ENCODE assay signal across 26 cellular contexts in genomic region chr1:220902916-220903315, GRCh38. TPM values are rescaled to one million over a fixed set of nuclear protein-coding genes. Genes with fewer than 3 reads are reported as not detected.
DNase-seq lines count a peak whose midpoint lies in the region; ATAC-seq, FAIRE-seq and TF ChIP-seq lines count a peak whose summit lies in the region.
"Had no signal": no experiment of that assay in that cellular context is flagged by ENCODE, and none has a peak within 500 bp of the region (broad histone marks: within the 10 kb centered on the region; RNA-seq: fewer than 3 reads in every experiment).

No MANE protein-coding gene starts in this region.

- peaks cover 6% of the 10 kb centered on the region for H3F3A ChIP-seq in PC-3 (ENCODE audit: low read length, unreplicated experiment)

- 88% methylated on average over 1 of the region's 1 CpG; no CpG with 5 or more reads in 1 of the 2 experiments for WGBS in H1 (ENCODE audit: extremely low coverage in 1 of 2, insufficient coverage in 1 of 2, insufficient read length in 1 of 2, insufficient replicate concordance in 2 of 2, low coverage in 1 of 2, low lambda C conversion rate in 2 of 2, missing lambda C conversion rate in 1 of 2), 2 experiments

- DNase-seq in EH (ENCODE audit: low read depth) (peak; percentile 48), PC-3 (peak; percentile 19), H1 (ENCODE audit: low read depth in 1 of 2, low spot score in 2 of 2) (no peak), omental fat pad (ENCODE audit: low spot score) (no peak), superior temporal gyrus (ENCODE audit: extremely low spot score) (no peak), LoVo (ENCODE audit: low spot score) (no peak), coronary artery (ENCODE audit: low spot score) (no peak)
- DNase-seq: BE2C; CD8-positive, alpha-beta memory T cell; DMS 273 treated with DMSO at 0.1 percent for 48 hours; DMS79; GF-D8; NCI-H1105 treated with DMSO at 0.1 percent for 48 hours; NCI-H146; NCI-H1930; NCI-H2107; NCI-H446; NCI-H526; SIG-M5; SW 1271 had no signal

- no peak overlapping the region for H2BK12ac ChIP-seq in H1 (ENCODE audit: low read depth, low read length)

- H3K23me2 ChIP-seq in H1 (ENCODE audit: low read depth, low read length), result no peaks in the 10 kb centered on the region

- H3K27ac ChIP-seq in PC-3 (ENCODE audit: low read length), result no peak overlapping the region
- H3K27ac ChIP-seq in H1 (ENCODE audit: low read depth, low read length), result no peak overlapping the region
- no peak overlapping the region for H3K27ac ChIP-seq in coronary artery
- H3K27ac ChIP-seq: KMS-11, SK-N-MC had no signal

- H3K4me3 ChIP-seq in PC-3 (ENCODE audit: low read length), result no peak overlapping the region
- no peak overlapping the region for H3K4me3 ChIP-seq in H1 (ENCODE audit: extremely low read depth in 1 of 4, insufficient read depth in 2 of 4, low read depth in 3 of 4, low read length in 4 of 4)
- no peak overlapping the region for H3K4me3 ChIP-seq in coronary artery
- H3K4me3 ChIP-seq: SK-N-MC had no signal

- H2BK15ac ChIP-seq in H1 (ENCODE audit: low read length), result no peak overlapping the region

- no TSS peak for BruUV-seq in PC-3 (replicated peaks; lab: Mats Ljungman, UMichigan)

- intact Hi-C loops in PC-3 (cut with micrococcal nuclease), result no loop called here

- H4K8ac ChIP-seq in H1 (ENCODE audit: extremely low read depth, insufficient read depth, low read length), result no peak overlapping the region

- TF ChIP-seq CTCF in PC-3 (conservative IDR thresholded peaks at IDR 0.05; ENCODE audit: low read depth, low read length) (no peak), H1 (IDR thresholded peaks at IDR 0.05; ENCODE audit: control extremely low read depth in 1 of 3, insufficient read depth in 1 of 3, low read depth in 1 of 3, low read length in 3 of 3) (no peak), omental fat pad (IDR thresholded peaks at IDR 0.05) (no peak), coronary artery (IDR thresholded peaks at IDR 0.05) (no peak)

- no peak for FAIRE-seq in H1 (lab: Jason Lieb, UNC)
- FAIRE-seq: GM12891, H54 had no signal

- 0 out of 2 replicates have a peak, but pooled peaks cover 5% of the 10 kb centered on the region for H3K9me2 ChIP-seq in PC-3 (replicated peaks; ENCODE audit: low read length)

- no peak overlapping the region for H4K5ac ChIP-seq in H1 (ENCODE audit: insufficient read length, low read depth, low read length)

- TF ChIP-seq RAD21 in H1 (IDR thresholded peaks at IDR 0.05 in 1 of 2, conservative IDR thresholded peaks at IDR 0.05 in 1 of 2; ENCODE audit: low read depth in 2 of 2, low read length in 2 of 2), result no peak

- no peaks in the 10 kb centered on the region for H4K20me1 ChIP-seq in PC-3 (ENCODE audit: low read length)
- H4K20me1 ChIP-seq in H1 (replicated peaks in 1 of 2; ENCODE audit: control insufficient read depth in 1 of 2, insufficient read depth in 2 of 2, low read length in 2 of 2), result no peaks in the 10 kb centered on the region

- no peak overlapping the region for H2BK120ac ChIP-seq in H1 (replicated peaks; ENCODE audit: low read depth, low read length)

- H2BK20ac ChIP-seq in H1 (ENCODE audit: low read length), result no peak overlapping the region

- H3K4me1 ChIP-seq in PC-3 (ENCODE audit: insufficient read depth, low read length) (peaks cover 24% of the 10 kb centered on the region), H1 (replicated peaks in 1 of 4; ENCODE audit: control insufficient read depth in 3 of 4, insufficient read depth in 4 of 4, low read length in 3 of 4) (no peaks in the 10 kb centered on the region)

- H3K14ac ChIP-seq in H1 (ENCODE audit: insufficient read length), result no peak overlapping the region

- H3K79me1 ChIP-seq in H1 (ENCODE audit: low read depth, low read length), result no peaks in the 10 kb centered on the region

- H3K79me2 ChIP-seq in PC-3 (ENCODE audit: low read length), result no peaks in the 10 kb centered on the region
- no peaks in the 10 kb centered on the region for H3K79me2 ChIP-seq in H1 (ENCODE audit: control insufficient read depth in 1 of 2, insufficient read depth in 2 of 2, low read length in 2 of 2)

- H2AFZ ChIP-seq in PC-3 (ENCODE audit: low read length), result no peak overlapping the region
- H2AFZ ChIP-seq in H1 (ENCODE audit: low read length), result no peak overlapping the region

- ATAC-seq in PC-3, result no peak
- ATAC-seq in omental fat pad (ENCODE audit: low FRiP score), result peak; percentile 49
- ATAC-seq in GM19463 (IDR thresholded peaks at IDR 0.05; ENCODE audit: unreplicated experiment), result no peak

- TF ChIP-seq POLR2A in H1 (IDR thresholded peaks at IDR 0.05; ENCODE audit: control extremely low read depth in 1 of 2, low read depth in 2 of 2, low read length in 2 of 2), result no peak

- no peak overlapping the region for H3K23ac ChIP-seq in H1 (ENCODE audit: insufficient read length)

- CTCF ChIA-PET in PC-3 (lab: Charles Lee), result no interaction called here
- CTCF ChIA-PET in H1 (lab: Charles Lee; ENCODE audit: partially characterized antibody), result interaction anchor here (0.5 kb wide), 1 partner anchor 148 kb away, joined by 3 read pairs; no protein-coding TSS in a partner anchor

- H3K4ac ChIP-seq in H1 (replicated peaks; ENCODE audit: insufficient read length, low read depth, low read length), result no peak overlapping the region

- no peak overlapping the region for H3K56ac ChIP-seq in H1 (replicated peaks; ENCODE audit: insufficient read length, low read depth, low read length)

- no peak overlapping the region for H2BK5ac ChIP-seq in H1 (ENCODE audit: low read depth, low read length)

- no peak overlapping the region for H4K91ac ChIP-seq in H1 (replicated peaks; ENCODE audit: insufficient read length, low read length)

- H3K36me3 ChIP-seq in PC-3 (ENCODE audit: low read depth, low read length) (no peaks in the 10 kb centered on the region), H1 (ENCODE audit: control insufficient read depth in 2 of 4, insufficient read depth in 4 of 4, low read length in 3 of 4) (no peaks in the 10 kb centered on the region)
- H3K36me3 ChIP-seq: BE2C had no signal

- H3K18ac ChIP-seq in H1 (ENCODE audit: extremely low read depth, low read length), result no peak overlapping the region

- no peaks in the 10 kb centered on the region for H3K27me3 ChIP-seq in PC-3 (ENCODE audit: low read length)
- H3K27me3 ChIP-seq in H1 (replicated peaks in 1 of 4; ENCODE audit: control insufficient read depth in 3 of 4, extremely low read depth in 1 of 4, insufficient read depth in 3 of 4, low read length in 3 of 4), result 0 out of 7 replicates have a peak, but pooled peaks cover 0 to 2% (median 0%) of the 10 kb centered on the region in 4 experiments
- H3K27me3 ChIP-seq: BE2C had no signal

- H3K9me3 ChIP-seq in PC-3 (ENCODE audit: low read length) (no peaks in the 10 kb centered on the region), H1 (ENCODE audit: insufficient read depth in 2 of 2, low read depth in 1 of 2, low read length in 1 of 2) (no peaks in the 10 kb centered on the region)
- H3K9me3 ChIP-seq: BE2C had no signal

- no peak overlapping the region for H3K9ac ChIP-seq in PC-3 (ENCODE audit: low read length)
- no peak overlapping the region for H3K9ac ChIP-seq in H1 (replicated peaks in 1 of 4; ENCODE audit: extremely low read depth in 1 of 4, low read depth in 3 of 4, low read length in 3 of 4)
- H3K9ac ChIP-seq: KMS-11 had no signal

- H3K4me2 ChIP-seq in PC-3 (ENCODE audit: low read length), result no peak overlapping the region
- no peak overlapping the region for H3K4me2 ChIP-seq in H1 (ENCODE audit: insufficient read depth in 1 of 2, low read depth in 2 of 2, low read length in 2 of 2)
- H3K4me2 ChIP-seq: KMS-11 had no signal

- H2AK5ac ChIP-seq in H1 (ENCODE audit: low read depth, low read length), result no peak overlapping the region

- TF ChIP-seq EP300 in H1 (IDR thresholded peaks at IDR 0.05; ENCODE audit: borderline replicate concordance in 1 of 2, low read depth in 2 of 2, low read length in 2 of 2), result no peak

- POLR2A ChIA-PET in PC-3 (lab: Charles Lee; ENCODE audit: unreplicated experiment), result no interaction called here
- POLR2A ChIA-PET in H1 (lab: Charles Lee; ENCODE audit: partially characterized antibody), result no interaction called here

RNA-seq across cellular contexts. Expression of gene HLX, which starts 23.7 kb away (rescaled TPM):
- total RNA-seq in PC-3 (2014; rRNA removed) (4.0 and 8.1 TPM in 2 replicates), omental fat pad (10 to 100 TPM; 26.4 to 46.7 (median 34.5) TPM)
- 0.30 and 0.50 TPM in 2 replicates for total RNA-seq in H1 (2021; fragmentation: NEBNext Ultra II Directional; extraction: Animal tissue kit (Norgen Biotek cat#: 25700))
- 0.11 and 0.17 TPM in 2 replicates for polyA plus RNA-seq in H1 (2011; rRNA removed)
- polyA plus RNA-seq in H1 (2011; cell fraction: cytosol; rRNA removed), result 0.47 TPM
- polyA plus RNA-seq in H1 (2011; cell fraction: nucleus; rRNA removed), result 0.56 TPM
- 0.27 to 0.69 TPM (median 0.42 TPM) in 3 of 4 replicates, not detected in the other for polyA plus RNA-seq in H1 (2012, experiment 1 of 2)
- polyA plus RNA-seq in H1 (2012, experiment 2 of 2), result 0.67 TPM
- 0.16 TPM for polyA plus RNA-seq in H1 (2013, experiment 1 of 2)
- 0.15 TPM for polyA plus RNA-seq in H1 (2013, experiment 2 of 2)
- polyA minus RNA-seq in H1 (2011; rRNA and poly(A)+ RNA removed), result 0.07 TPM in 1 of 2 replicates, not detected in the other
- not detected for polyA minus RNA-seq in H1 (2011; cell fraction: cytosol; rRNA and poly(A)+ RNA removed)
- 0.30 TPM for polyA minus RNA-seq in H1 (2011; cell fraction: nucleus; rRNA and poly(A)+ RNA removed)
- total RNA-seq: A673; CD8-positive, alpha-beta memory T cell had no signal
- polyA plus RNA-seq: CD8-positive, alpha-beta memory T cell had no signal

Comparison
In these comparisons a context has a peak if more than half of its experiments do, and no peak if none do; other contexts are left out.
1. DNase-seq: peak in EH (single experiment) and PC-3 (single experiment); none in H1 (0 of 2), omental fat pad (single experiment), superior temporal gyrus (single experiment), LoVo (single experiment) and coronary artery (single experiment).